In genomic region chr1:156552518-156553312, GRCh38 we compare ENCODE assay signal across 11 cellular contexts. TPM values are rescaled to one million over a fixed set of nuclear protein-coding genes. Genes with fewer than 3 reads are reported as not detected.
DNase-seq lines count a peak whose midpoint lies in the region; ATAC-seq and TF ChIP-seq lines count a peak whose summit lies in the region.
"Not testable (repeated sequence)": the region's sequence is repeated elsewhere in the genome, so short reads cannot be mapped to it uniquely, and the experiment has no call there.
"Had no signal": no experiment of that assay in that cellular context is flagged by ENCODE, and none has a peak within 500 bp of the region (broad histone marks: within the 10 kb centered on the region; RNA-seq: fewer than 3 reads in every experiment).

No MANE protein-coding gene starts in this region.

- TF ChIP-seq RAD21 in HCT116 (IDR thresholded peaks at IDR 0.05; ENCODE audit: low read depth) = not testable (repeated sequence)

- H3K9me3 ChIP-seq in HCT116 (ENCODE audit: control insufficient read depth in 1 of 2, insufficient read depth in 1 of 2, low read depth in 1 of 2, low read length in 2 of 2); adrenal gland (replicated peaks in 1 of 3); lower lobe of right lung: not testable (repeated sequence)

- not testable (repeated sequence) for TF ChIP-seq CTCF in HCT116 (IDR thresholded peaks at IDR 0.05 in 2 of 3, conservative IDR thresholded peaks at IDR 0.05 in 1 of 3; ENCODE audit: borderline replicate concordance in 1 of 3, insufficient read depth in 1 of 3, low read depth in 2 of 3, low read length in 2 of 3); NB4 (IDR thresholded peaks at IDR 0.05; ENCODE audit: low read depth, low read length); adrenal gland (IDR thresholded peaks at IDR 0.05); lower lobe of right lung (IDR thresholded peaks at IDR 0.05)

- H3K9ac ChIP-seq in HCT116 (ENCODE audit: low read length) = not testable (repeated sequence)

- BruUV-seq in HCT116 (replicated peaks; lab: Mats Ljungman, UMichigan) = not testable (repeated sequence)

- not testable (repeated sequence) for H4K20me1 ChIP-seq in HCT116 (ENCODE audit: insufficient read depth)

- H3K79me2 ChIP-seq in HCT116 (ENCODE audit: insufficient read depth, low read length) = not testable (repeated sequence)

- H3K27me3 ChIP-seq in HCT116 (ENCODE audit: insufficient read depth, low read length); adrenal gland; lower lobe of right lung (ENCODE audit: low read depth): not testable (repeated sequence)

- RAD21 ChIA-PET in HCT116 (lab: Charles Lee; ENCODE audit: low non-redundant PET in 1 of 2, low total read pairs in 2 of 2, uncharacterized antibody in 2 of 2, unreplicated experiment in 2 of 2) = not testable (repeated sequence)

- H3K27ac ChIP-seq in HCT116 (ENCODE audit: low read depth, low read length); lower lobe of right lung: not testable (repeated sequence)
- H3K27ac ChIP-seq in adrenal gland = peak overlapping the region in 1 of 5 donors; percentile 50

- POLR2A ChIA-PET in HCT116 (lab: Charles Lee) = not testable (repeated sequence)

- not testable (repeated sequence) for H3K9me2 ChIP-seq in HCT116 (ENCODE audit: insufficient read depth)

- H3K4me2 ChIP-seq in HCT116 (ENCODE audit: low read length) = peak overlapping the region; percentile 46

- TF ChIP-seq POLR2A in HCT116 (IDR thresholded peaks at IDR 0.05; ENCODE audit: borderline replicate concordance, extremely low read depth, insufficient read depth, insufficient read length); NB4 (IDR thresholded peaks at IDR 0.05; ENCODE audit: extremely low read depth, insufficient read length); adrenal gland (IDR thresholded peaks at IDR 0.05): not testable (repeated sequence)

- not testable (repeated sequence) for H3K4me3 ChIP-seq in HCT116 (replicated peaks in 1 of 2; ENCODE audit: low read depth in 1 of 2, low read length in 2 of 2); NB4 (ENCODE audit: low read depth, low read length); adrenal gland; lower lobe of right lung

- intact Hi-C loops in HCT116 (cut with micrococcal nuclease) = loop anchor here (5.0 kb wide), 1 partner anchor 40 kb away; no protein-coding TSS in a partner anchor
- intact Hi-C loops in adrenal gland (cut with DNase I); head of caudate nucleus (cut with DNase I); lower lobe of right lung (cut with DNase I); sciatic nerve (cut with DNase I): not testable (repeated sequence)

- peaks cover 14 to 20% of the 10 kb centered on the region in 2 experiments; a peak in 3 of 4 replicates for H3K36me3 ChIP-seq in HCT116 (ENCODE audit: control insufficient read depth in 1 of 2, insufficient read depth in 2 of 2, low read length in 2 of 2)
- H3K36me3 ChIP-seq in adrenal gland (replicated peaks in 1 of 2); lower lobe of right lung: not testable (repeated sequence)

- not testable (repeated sequence) for ATAC-seq in HCT116
- ATAC-seq in lower lobe of right lung = peak; percentile 76 to 78
- ATAC-seq in sciatic nerve = peak; percentile 63

- H2AFZ ChIP-seq in HCT116 (ENCODE audit: low read depth, low read length, poor library complexity, severe bottlenecking) = not testable (repeated sequence)

- DNase-seq in Ammon's horn (ENCODE audit: low spot score) = peak; percentile 62
- DNase-seq in HCT116 (ENCODE audit: low read depth, low spot score); sciatic nerve (ENCODE audit: low spot score): not testable (repeated sequence)
- peak; percentile 88 for DNase-seq in NB4 (ENCODE audit: low read depth)
- DNase-seq in SIG-M5 treated with dmso at 0.1 percent for 504 hours (lab: John Stamatoyannopoulos, UW; ENCODE audit: unreplicated experiment) = peak; percentile 90
- peak in 6 of 7 donors; percentile 34 to 69 (median 46) for DNase-seq in adrenal gland
- peak in 36 of 42 donors; percentile 3 to 76 (median 32) for DNase-seq in head of caudate nucleus
- DNase-seq in lower lobe of right lung = peak; percentile 81

- CTCF ChIA-PET in HCT116 (lab: Charles Lee) = not testable (repeated sequence)

- 77 to 84% (median 78%) methylated on average over 9 of the region's 9 CpGs for WGBS in adrenal gland, 4 donors

- peaks cover 0 to 17% of the 10 kb centered on the region in 2 experiments; a peak in 2 of 4 replicates for H3K4me1 ChIP-seq in HCT116 (ENCODE audit: control insufficient read depth in 1 of 2, insufficient read depth in 2 of 2, low read length in 2 of 2)
- H3K4me1 ChIP-seq in adrenal gland (replicated peaks in 1 of 2); lower lobe of right lung: not testable (repeated sequence)

TF ChIP-seq in HCT116, 20 proteins besides CTCF, POLR2A, EP300 and RAD21:
- peak; percentile 15; the same call in 1 of the 2 replicates for TF ChIP-seq CEBPB (IDR thresholded peaks at IDR 0.05; ENCODE audit: low read depth)

RNA-seq across cellular contexts. Expression of gene IQGAP3, which starts 19.6 kb away (rescaled TPM):
- 38.8 TPM for total RNA-seq in HCT116 (2021; ENCODE audit: unreplicated experiment)
- 50.5 and 52.1 TPM in 2 replicates for polyA plus RNA-seq in HCT116 (2012)
- 1 to 10 TPM in 3 of 8 donors, under 1 TPM in 5; 0.24 to 1.3 (median 0.80) TPM for total RNA-seq in adrenal gland
- polyA plus RNA-seq in adrenal gland = 1 to 10 TPM in 1 of 3 donors, under 1 TPM in 2; 0.16 to 2.2 (median 0.40) TPM
- total RNA-seq in lower lobe of right lung = 1.7 TPM
- total RNA-seq in sciatic nerve = 0.76 TPM
- total RNA-seq: CD4-positive, alpha-beta T cell had no signal

RNA-seq across cellular contexts. Expression of gene TTC24, which starts 26.8 kb away (rescaled TPM):
- not detected for total RNA-seq in HCT116 (2021; ENCODE audit: unreplicated experiment)
- polyA plus RNA-seq in HCT116 (2012) = 0.10 and 0.21 TPM in 2 replicates
- not detected for total RNA-seq in adrenal gland
- under 1 TPM in 1 of 3 donors, not detected in 2; 0.20 TPM for polyA plus RNA-seq in adrenal gland
- not detected for total RNA-seq in lower lobe of right lung
- not detected for total RNA-seq in sciatic nerve
- total RNA-seq: epithelial cell of proximal tubule, M059J had no signal

RNA-seq across cellular contexts. Expression of gene NAXE, which starts 38.9 kb away (rescaled TPM):
- 139 TPM for total RNA-seq in HCT116 (2021; ENCODE audit: unreplicated experiment)
- 130 and 140 TPM in 2 replicates for polyA plus RNA-seq in HCT116 (2012)
- 100 to 1,000 TPM in 5 of 8 donors, 10 to 100 TPM in 3; 88.7 to 132 (median 107) TPM for total RNA-seq in adrenal gland
- 100 to 1,000 TPM in 1 of 3 donors, 10 to 100 TPM in 2; 49.4 to 124 (median 69.9) TPM for polyA plus RNA-seq in adrenal gland
- total RNA-seq in lower lobe of right lung = 62.2 TPM
- total RNA-seq in sciatic nerve = 47.3 TPM

RNA-seq across cellular contexts. Expression of gene GPATCH4, which starts 48.6 kb away (rescaled TPM):
- total RNA-seq in HCT116 (2021; ENCODE audit: unreplicated experiment) (39.4 TPM), adrenal gland (10 to 100 TPM in 7 of 8 donors, 1 to 10 TPM in 1; 7.8 to 42.4 (median 26.3) TPM), lower lobe of right lung (17.9 TPM), sciatic nerve (19.7 TPM)
- polyA plus RNA-seq in HCT116 (2012) = 24.9 and 33.0 TPM in 2 replicates
- 10 to 100 TPM; 13.9 to 72.2 (median 39.3) TPM for polyA plus RNA-seq in adrenal gland

RNA-seq across cellular contexts. Expression of gene MEF2D, which starts 52.1 kb away (rescaled TPM):
- total RNA-seq in HCT116 (2021; ENCODE audit: unreplicated experiment) = 44.2 TPM
- polyA plus RNA-seq in HCT116 (2012) = 39.9 and 55.3 TPM in 2 replicates
- 10 to 100 TPM; 28.1 to 89.9 (median 74.6) TPM for total RNA-seq in adrenal gland
- polyA plus RNA-seq in adrenal gland = 10 to 100 TPM; 29.1 to 37.4 (median 35.3) TPM
- total RNA-seq in lower lobe of right lung = 51.0 TPM
- total RNA-seq in sciatic nerve = 66.8 TPM

Comparison
In these comparisons a context has a peak if more than half of its experiments do, and no peak if none do; other contexts are left out.
1. RNA of gene IQGAP3, which starts 19.6 kb away (total RNA-seq): 38.8 TPM in HCT116 (single experiment); 1.7 TPM in lower lobe of right lung (single experiment), 0.24 to 1.3 TPM in adrenal gland and 0.76 TPM in sciatic nerve (single experiment); every median in the first group is over 10 times any median in the second.